In genomic region chr11:23123766-23124165, GRCh38 we compare ENCODE assay signal across 17 cellular contexts.
A peak's percentile ranks its signal among the peaks of the same experiment; 100 is the strongest.
DNase-seq lines count a peak whose midpoint lies in the region; ATAC-seq and TF ChIP-seq lines count a peak whose summit lies in the region.
"Had no signal": no experiment of that assay in that cellular context is flagged by ENCODE, and none has a peak within 500 bp of the region (broad histone marks: within the 10 kb centered on the region; RNA-seq: fewer than 3 reads in every experiment).

No MANE protein-coding gene starts in this region.

- peak; percentile 42 for DNase-seq in GM23248
- peak; percentile 56 for DNase-seq in PC-3
- peak; percentile 36 to 65 for DNase-seq in fibroblast of lung (ENCODE audit: low read depth in 2 of 2)
- DNase-seq in progenitor cell of endocrine pancreas (ENCODE audit: low spot score, unreplicated experiment), result no peak
- no peak for DNase-seq in GM10266 (ENCODE audit: extremely low spot score)
- no peak for DNase-seq in head of caudate nucleus
- no peak for DNase-seq in aorta
- DNase-seq: activated CD4-positive, alpha-beta T cell treated with anti-CD3 and anti-CD28 coated beads, Interleukin-2, amount 10 ng/mL, durations not matched to agents 7 days and 5 days; activated effector memory CD4-positive, alpha-beta T cell treated with Interleukin-2 at 50 U/mL for 16 hours; CD4-positive, alpha-beta memory T cell; colonic mucosa; left ventricle myocardium superior; NCI-H2081; NK-92 treated with Interleukin-12 subunit alpha and Interleukin-12 subunit beta, amount 100 ng/mL, for 24 hours; stimulated activated naive B cell treated with anti-CD40 and anti-IgM and Interleukin-4, amounts not matched to agents 10 μg/mL and 1 μg/mL and 100 μg/mL, for 72 hours; T-cell had no signal

- H3K4me2 ChIP-seq in GM23248 (ENCODE audit: unreplicated experiment), result no peak overlapping the region
- peak overlapping the region; percentile 40 for H3K4me2 ChIP-seq in PC-3 (ENCODE audit: low read length)
- H3K4me2 ChIP-seq in fibroblast of lung (ENCODE audit: extremely low read depth, insufficient read depth, low read length), result no peak overlapping the region

- intact Hi-C loops in PC-3 (cut with micrococcal nuclease), result loop anchor here (10.0 kb wide), 1 partner anchor 191 kb away; no protein-coding TSS in a partner anchor
- intact Hi-C loops in head of caudate nucleus (cut with DNase I), result no loop called here
- intact Hi-C loops in aorta (cut with DNase I), result no loop called here

- H3K9me3 ChIP-seq in GM23248 (ENCODE audit: low read depth) (no peaks in the 10 kb centered on the region), PC-3 (ENCODE audit: low read length) (no peaks in the 10 kb centered on the region), fibroblast of lung (ENCODE audit: control insufficient read depth, insufficient read depth, low read depth, low read length) (no peaks in the 10 kb centered on the region), aorta (ENCODE audit: control insufficient read depth, low read length) (no peaks in the 10 kb centered on the region)
- H3K9me3 ChIP-seq: colonic mucosa had no signal

- H3K4me3 ChIP-seq in GM23248 (no peak overlapping the region), PC-3 (ENCODE audit: low read length) (no peak overlapping the region), fibroblast of lung (replicated peaks in 1 of 4; ENCODE audit: control extremely low read depth in 1 of 4, insufficient read depth in 1 of 4, low read depth in 3 of 4, low read length in 4 of 4) (no peak overlapping the region), aorta (ENCODE audit: low read length in 2 of 2) (no peak overlapping the region)
- H3K4me3 ChIP-seq: colonic mucosa had no signal

- H3K9ac ChIP-seq in GM23248 (no peak overlapping the region), PC-3 (ENCODE audit: low read length) (no peak overlapping the region), fibroblast of lung (ENCODE audit: insufficient read depth, low read length) (no peak overlapping the region)

- peak overlapping the region; percentile 92 for H3K27ac Mint-ChIP-seq in progenitor cell of endocrine pancreas
- H3K27ac Mint-ChIP-seq: activated CD4-positive, alpha-beta T cell treated with anti-CD3 and anti-CD28 coated beads, Interleukin-2, amount 10 ng/mL, durations not matched to agents 7 days and 5 days; CD4-positive, alpha-beta memory T cell; stimulated activated naive B cell treated with anti-CD40 and anti-IgM and Interleukin-4, amounts not matched to agents 10 μg/mL and 1 μg/mL and 100 μg/mL, for 72 hours; T-cell had no signal

- H3K9me2 ChIP-seq in GM23248 (ENCODE audit: insufficient read depth), result no peaks in the 10 kb centered on the region; the same call in 1 of the 2 replicates
- no peaks in the 10 kb centered on the region for H3K9me2 ChIP-seq in PC-3 (replicated peaks; ENCODE audit: low read length)

- no peaks in the 10 kb centered on the region for H3K79me2 ChIP-seq in GM23248 (ENCODE audit: insufficient read depth)
- H3K79me2 ChIP-seq in PC-3 (ENCODE audit: low read length), result no peaks in the 10 kb centered on the region
- no peaks in the 10 kb centered on the region for H3K79me2 ChIP-seq in fibroblast of lung (ENCODE audit: control insufficient read depth, insufficient read depth, low read length)

- no peaks in the 10 kb centered on the region for H3F3A ChIP-seq in GM23248 (ENCODE audit: insufficient read depth)
- H3F3A ChIP-seq in PC-3 (ENCODE audit: low read length, unreplicated experiment), result no peaks in the 10 kb centered on the region

- peaks cover 6% of the 10 kb centered on the region for H3K36me3 Mint-ChIP-seq in progenitor cell of endocrine pancreas (ENCODE audit: insufficient read depth)
- H3K36me3 Mint-ChIP-seq: CD4-positive, alpha-beta memory T cell; stimulated activated naive B cell treated with anti-CD40 and anti-IgM and Interleukin-4, amounts not matched to agents 10 μg/mL and 1 μg/mL and 100 μg/mL, for 72 hours; T-cell had no signal

- H2AFZ ChIP-seq in GM23248 (no peak overlapping the region), PC-3 (ENCODE audit: low read length) (0 out of 2 replicates have a peak overlapping the region, but pooled peaks have one; percentile 30), fibroblast of lung (ENCODE audit: low read length) (no peak overlapping the region)

- no TSS peak for BruUV-seq in PC-3 (replicated peaks; lab: Mats Ljungman, UMichigan)

- TF ChIP-seq CTCF in PC-3 (conservative IDR thresholded peaks at IDR 0.05; ENCODE audit: low read depth, low read length) (no peak), fibroblast of lung (conservative IDR thresholded peaks at IDR 0.05 in 1 of 2, IDR thresholded peaks at IDR 0.05 in 1 of 2; ENCODE audit: low read depth in 1 of 2, low read length in 2 of 2) (no peak), progenitor cell of endocrine pancreas (IDR thresholded peaks at IDR 0.05; ENCODE audit: unreplicated experiment) (no peak), GM10266 (IDR thresholded peaks at IDR 0.05; ENCODE audit: control insufficient read depth, insufficient read depth, low read depth, missing control alignments) (no peak)

- H3K27me3 Mint-ChIP-seq in progenitor cell of endocrine pancreas, result no peaks in the 10 kb centered on the region
- H3K27me3 Mint-ChIP-seq: activated CD4-positive, alpha-beta T cell treated with anti-CD3 and anti-CD28 coated beads, Interleukin-2, amount 10 ng/mL, durations not matched to agents 7 days and 5 days; CD4-positive, alpha-beta memory T cell; stimulated activated naive B cell treated with anti-CD40 and anti-IgM and Interleukin-4, amounts not matched to agents 10 μg/mL and 1 μg/mL and 100 μg/mL, for 72 hours; T-cell had no signal

- POLR2A ChIA-PET in PC-3 (lab: Charles Lee; ENCODE audit: unreplicated experiment), result no interaction called here

- in situ Hi-C loops in GM23248 (cut with MboI), result loop anchor here (25.0 kb wide), 1 partner anchor 1264 kb away; no protein-coding TSS in a partner anchor

- H3K27me3 ChIP-seq in GM23248 (replicated peaks; ENCODE audit: insufficient read depth) (no peaks in the 10 kb centered on the region), PC-3 (ENCODE audit: low read length) (no peaks in the 10 kb centered on the region), fibroblast of lung (ENCODE audit: control insufficient read depth, insufficient read depth, low read length) (no peaks in the 10 kb centered on the region), aorta (ENCODE audit: control insufficient read depth in 1 of 2, insufficient read depth in 2 of 2, low read length in 1 of 2) (no peaks in the 10 kb centered on the region)
- H3K27me3 ChIP-seq: colonic mucosa had no signal

- H3K27ac ChIP-seq in GM23248 (no peak overlapping the region), PC-3 (ENCODE audit: low read length) (peak overlapping the region; percentile 56), fibroblast of lung (ENCODE audit: insufficient read depth, low read length) (no peak overlapping the region), aorta (ENCODE audit: low read depth in 1 of 2, low read length in 2 of 2) (no peak overlapping the region)
- H3K27ac ChIP-seq: colonic mucosa had no signal

- peaks cover 28% of the 10 kb centered on the region for H3K4me1 Mint-ChIP-seq in progenitor cell of endocrine pancreas (ENCODE audit: low read depth)
- H3K4me1 Mint-ChIP-seq: activated CD4-positive, alpha-beta T cell treated with anti-CD3 and anti-CD28 coated beads, Interleukin-2, amount 10 ng/mL, durations not matched to agents 7 days and 5 days; CD4-positive, alpha-beta memory T cell; stimulated activated naive B cell treated with anti-CD40 and anti-IgM and Interleukin-4, amounts not matched to agents 10 μg/mL and 1 μg/mL and 100 μg/mL, for 72 hours; T-cell had no signal

- H4K20me1 ChIP-seq in GM23248 (ENCODE audit: insufficient read depth) (no peaks in the 10 kb centered on the region), PC-3 (ENCODE audit: low read length) (no peaks in the 10 kb centered on the region), fibroblast of lung (ENCODE audit: control insufficient read depth, extremely low read depth, insufficient read depth, low read length) (no peaks in the 10 kb centered on the region)

- CTCF ChIA-PET in PC-3 (lab: Charles Lee), result no interaction called here

- H3K9me3 Mint-ChIP-seq in progenitor cell of endocrine pancreas (ENCODE audit: low read depth), result peaks cover 15% of the 10 kb centered on the region
- H3K9me3 Mint-ChIP-seq: activated CD4-positive, alpha-beta T cell treated with anti-CD3 and anti-CD28 coated beads, Interleukin-2, amount 10 ng/mL, durations not matched to agents 7 days and 5 days; stimulated activated naive B cell treated with anti-CD40 and anti-IgM and Interleukin-4, amounts not matched to agents 10 μg/mL and 1 μg/mL and 100 μg/mL, for 72 hours had no signal

- peak; percentile 66 for ATAC-seq in PC-3
- ATAC-seq in HG03039 (IDR thresholded peaks at IDR 0.05; ENCODE audit: unreplicated experiment), result no peak
- ATAC-seq in aorta (ENCODE audit: low FRiP score), result no peak
- ATAC-seq: left ventricle myocardium superior; stimulated activated naive B cell treated with anti-CD40 and anti-IgM and Interleukin-4, amounts not matched to agents 10 μg/mL and 1 μg/mL and 100 μg/mL, for 72 hours; T-cell had no signal

- H3K4me3 Mint-ChIP-seq in progenitor cell of endocrine pancreas (ENCODE audit: low read depth), result peak overlapping the region; percentile 29
- H3K4me3 Mint-ChIP-seq: activated CD4-positive, alpha-beta T cell treated with anti-CD3 and anti-CD28 coated beads, Interleukin-2, amount 10 ng/mL, durations not matched to agents 7 days and 5 days; CD4-positive, alpha-beta memory T cell; stimulated activated naive B cell treated with anti-CD40 and anti-IgM and Interleukin-4, amounts not matched to agents 10 μg/mL and 1 μg/mL and 100 μg/mL, for 72 hours; T-cell had no signal

- no peaks in the 10 kb centered on the region for H3K36me3 ChIP-seq in GM23248 (ENCODE audit: low read depth)
- no peaks in the 10 kb centered on the region for H3K36me3 ChIP-seq in PC-3 (ENCODE audit: low read depth, low read length)
- H3K36me3 ChIP-seq in fibroblast of lung (ENCODE audit: control insufficient read depth, insufficient read depth, low read length), result no peaks in the 10 kb centered on the region
- H3K36me3 ChIP-seq in aorta (ENCODE audit: control insufficient read depth in 1 of 2, insufficient read depth in 2 of 2, low read length in 1 of 2), result no peaks in the 10 kb centered on the region
- H3K36me3 ChIP-seq: colonic mucosa had no signal

- H3K4me1 ChIP-seq in GM23248 (ENCODE audit: insufficient read depth) (0 out of 2 replicates have a peak, but pooled peaks cover 5% of the 10 kb centered on the region), PC-3 (ENCODE audit: insufficient read depth, low read length) (peaks cover 32% of the 10 kb centered on the region), fibroblast of lung (ENCODE audit: control insufficient read depth, extremely low read depth, insufficient read depth, low read length) (no peaks in the 10 kb centered on the region), aorta (ENCODE audit: control insufficient read depth in 1 of 2, insufficient read depth in 2 of 2, low read length in 2 of 2) (no peaks in the 10 kb centered on the region)
- H3K4me1 ChIP-seq: colonic mucosa had no signal

- 39 to 41% methylated on average over 3 of the region's 3 CpGs for WGBS in GM23248 (ENCODE audit: low coverage in 1 of 2, low lambda C conversion rate in 2 of 2, missing lambda C conversion rate in 2 of 2), 2 experiments
- 45 to 47% methylated on average over 3 of the region's 3 CpGs for WGBS in aorta, 2 donors

Comparison
In these comparisons a context has a peak if more than half of its experiments do, and no peak if none do; other contexts are left out.
1. DNase-seq: peak in GM23248 (single experiment), PC-3 (single experiment) and fibroblast of lung (2 of 2); none in progenitor cell of endocrine pancreas (single experiment), GM10266 (single experiment), head of caudate nucleus (0 of 42) and aorta (0 of 2).